ENCODE assay signal across 10 cellular contexts in the genomic region with DNA sequence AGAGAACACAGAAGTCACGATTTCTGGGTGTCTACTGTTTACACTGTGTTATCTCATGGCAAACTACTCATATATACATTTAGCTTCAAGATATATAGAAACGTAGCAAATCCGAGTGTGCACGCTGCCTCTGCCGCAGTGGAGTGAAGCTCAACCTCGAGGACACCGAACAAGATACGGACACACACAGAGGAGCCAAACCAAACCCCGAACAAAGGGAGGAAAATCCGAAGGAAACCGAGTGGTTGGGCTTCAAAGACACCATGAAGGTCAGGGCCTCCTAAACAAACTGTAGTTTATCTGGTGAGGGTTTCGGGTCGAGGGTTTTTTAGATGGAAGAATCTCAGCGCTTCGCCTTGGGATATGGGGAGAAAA. TPM values are rescaled to one million over a fixed set of nuclear protein-coding genes. Genes with fewer than 3 reads are reported as not detected.
A peak's percentile ranks its signal among the peaks of the same experiment; 100 is the strongest.
DNase-seq lines count a peak whose midpoint lies in the region; ATAC-seq and TF ChIP-seq lines count a peak whose summit lies in the region.
"Had no signal": no experiment of that assay in that cellular context is flagged by ENCODE, and none has a peak within 500 bp of the region (broad histone marks: within the 10 kb centered on the region; RNA-seq: fewer than 3 reads in every experiment).

No MANE protein-coding gene starts in this region.

- H3K4me3 ChIP-seq in heart left ventricle (no peak overlapping the region), tibial nerve (no peak overlapping the region)

- no peaks in the 10 kb centered on the region for H3K9me3 ChIP-seq in heart left ventricle
- H3K9me3 ChIP-seq in tibial nerve, result no peaks in the 10 kb centered on the region

- peak overlapping the region; percentile 73 to 92 (median 86) for H3K27ac Mint-ChIP-seq in nephron
- H3K27ac Mint-ChIP-seq: activated B cell treated with CpG ODN at 0.5 μM for 24 hours had no signal

- H3K27me3 ChIP-seq in heart left ventricle (no peaks in the 10 kb centered on the region), tibial nerve (no peaks in the 10 kb centered on the region)

- TF ChIP-seq CTCF in heart left ventricle (IDR thresholded peaks at IDR 0.05) (no peak), nephron (IDR thresholded peaks at IDR 0.05; ENCODE audit: unreplicated experiment in 3 of 3) (no peak), tibial nerve (IDR thresholded peaks at IDR 0.05) (no peak)

- H3K36me3 ChIP-seq in heart left ventricle (peaks cover 0 to 51% (median 42%) of the 10 kb centered on the region in 9 donors), tibial nerve (peaks cover 3 to 45% (median 20%) of the 10 kb centered on the region in 3 donors)

- no peaks in the 10 kb centered on the region for H3K9me3 Mint-ChIP-seq in nephron
- H3K9me3 Mint-ChIP-seq: activated B cell treated with CpG ODN at 0.5 μM for 24 hours had no signal

- H3K4me1 ChIP-seq in heart left ventricle (peaks cover 0 to 78% (median 40%) of the 10 kb centered on the region in 12 donors), tibial nerve (peaks cover 0 to 54% (median 26%) of the 10 kb centered on the region in 4 donors)

- ATAC-seq in heart left ventricle (no peak), left ventricle myocardium superior (no peak), GM19397 (IDR thresholded peaks at IDR 0.05; ENCODE audit: unreplicated experiment) (no peak)

- peaks cover 12% of the 10 kb centered on the region for H3K4me1 Mint-ChIP-seq in nephron

- intact Hi-C loops in heart left ventricle (cut with DNase I), result loop anchor here in 2 of 10 donors (5.0 to 10.0 kb wide), 2 partner anchors 70 to 372 kb away; no protein-coding TSS in a partner anchor
- intact Hi-C loops in left ventricle myocardium superior (cut with micrococcal nuclease), result no loop called here

- H3K27ac ChIP-seq in heart left ventricle (peak overlapping the region; percentile 68 to 86 (median 76)), cingulate gyrus (ENCODE audit: low read depth, low read length) (peak overlapping the region; percentile 34), tibial nerve (peak overlapping the region; percentile 41 to 85 (median 68))

- DNase-seq in heart left ventricle, result peak in 1 of 5 donors; percentile 4
- DNase-seq in left ventricle myocardium superior, result no peak
- DNase-seq in tibial nerve (ENCODE audit: low spot score in 2 of 2), result no peak
- DNase-seq in AG20443 (ENCODE audit: low spot score), result no peak
- no peak for DNase-seq in DMS53 (lab: John Stamatoyannopoulos, UW)
- DNase-seq: activated B cell treated with CpG ODN at 0.5 μM for 24 hours, SW 1271 had no signal

- H3K36me3 Mint-ChIP-seq in nephron (ENCODE audit: low read depth), result peaks cover 48% of the 10 kb centered on the region

- TF ChIP-seq POLR2A in heart left ventricle (IDR thresholded peaks at IDR 0.05) (no peak), tibial nerve (IDR thresholded peaks at IDR 0.05) (no peak)

- no peak overlapping the region for H3K4me3 Mint-ChIP-seq in nephron
- H3K4me3 Mint-ChIP-seq: activated B cell treated with CpG ODN at 0.5 μM for 24 hours had no signal

- WGBS in heart left ventricle, 4 donors, result 41 to 60% (median 53%) methylated on average over 15 of the region's 15 CpGs
- 43 to 45% methylated on average over 15 of the region's 15 CpGs for WGBS in tibial nerve, 2 donors

- TF ChIP-seq EP300 in tibial nerve (IDR thresholded peaks at IDR 0.05), result no peak

- peaks cover 6% of the 10 kb centered on the region for H3K27me3 Mint-ChIP-seq in nephron (ENCODE audit: low read depth)
- H3K27me3 Mint-ChIP-seq: activated B cell treated with CpG ODN at 0.5 μM for 24 hours had no signal

RNA-seq across cellular contexts. Expression of gene SLC45A1, which starts 34.5 kb away (rescaled TPM):
- 1 to 10 TPM in 7 of 9 donors, under 1 TPM in 2; 0.61 to 6.2 (median 1.6) TPM for total RNA-seq in heart left ventricle
- polyA plus RNA-seq in heart left ventricle, result 1 to 10 TPM; 1.3 to 2.9 TPM
- total RNA-seq in left ventricle myocardium superior, result 2.0 TPM
- 10 to 100 TPM in 1 of 4 donors, 1 to 10 TPM in 3; 5.4 to 15.1 (median 7.6) TPM for total RNA-seq in tibial nerve
